22 cellular contexts compared by ENCODE assay signal in genomic region chr2:220417503-220417902, GRCh38.
"Had no signal": no experiment of that assay in that cellular context is flagged by ENCODE, and none has a peak within 500 bp of the region (broad histone marks: within the 10 kb centered on the region; RNA-seq: fewer than 3 reads in every experiment).

No MANE protein-coding gene starts in this region.

- H3K9me3 Mint-ChIP-seq: T-helper 2 cell treated with Interferon-gamma antibody and Interleukin-4, amounts not matched to agents 5 μg/mL and 100 μg/mL, for 36 hours had no signal

- H3K4me3 Mint-ChIP-seq: activated naive CD8-positive, alpha-beta T cell; dendritic cell treated with granulocyte-macrophage colony-stimulating factor and Interleukin-4, amounts not matched to agents 40 ng/mL and 50 ng/mL, for 4 days; immature natural killer cell; naive B cell; neural crest cell; T-helper 2 cell treated with Interferon-gamma antibody and Interleukin-4, amounts not matched to agents 5 μg/mL and 100 μg/mL, for 36 hours had no signal

- H3K27ac Mint-ChIP-seq: activated naive CD8-positive, alpha-beta T cell; dendritic cell treated with granulocyte-macrophage colony-stimulating factor and Interleukin-4, amounts not matched to agents 40 ng/mL and 50 ng/mL, for 4 days; immature natural killer cell; T-helper 2 cell treated with Interferon-gamma antibody and Interleukin-4, amounts not matched to agents 5 μg/mL and 100 μg/mL, for 36 hours had no signal

- H3K36me3 Mint-ChIP-seq: activated naive CD8-positive, alpha-beta T cell; immature natural killer cell had no signal

- H3K36me3 ChIP-seq: adrenal gland, ascending aorta, brain microvascular endothelial cell, lower lobe of right lung, right atrium auricular region, spleen, thoracic aorta, upper lobe of right lung had no signal

- ATAC-seq: left lobe of liver, lower lobe of right lung, upper lobe of right lung had no signal

- H3K4me1 ChIP-seq: adrenal gland, ascending aorta, lower lobe of right lung, right atrium auricular region, spleen, upper lobe of right lung had no signal

- H3K4me3 ChIP-seq: adrenal gland, ascending aorta, lower lobe of right lung, right atrium auricular region, spleen, thoracic aorta, upper lobe of right lung had no signal

- H3K27me3 ChIP-seq: adrenal gland, ascending aorta, brain microvascular endothelial cell, right atrium auricular region, spleen, upper lobe of right lung had no signal

- H3K27me3 Mint-ChIP-seq: activated naive CD8-positive, alpha-beta T cell; dendritic cell treated with granulocyte-macrophage colony-stimulating factor and Interleukin-4, amounts not matched to agents 40 ng/mL and 50 ng/mL, for 4 days; naive B cell had no signal

- H3K27ac ChIP-seq: adrenal gland, ascending aorta, brain microvascular endothelial cell, lower lobe of right lung, right atrium auricular region, spleen, thoracic aorta, upper lobe of right lung, VCaP had no signal

- DNase-seq: activated CD4-positive, alpha-beta T cell treated with anti-CD3 and anti-CD28 coated beads for 1 hour; activated T-cell treated with anti-CD3 and anti-CD28 coated beads, Interleukin-2, amount 50 U/mL, for 1 hour; adrenal gland; brain microvascular endothelial cell; effector CD4-positive, alpha-beta T cell; hippocampal formation; immature natural killer cell; lower lobe of right lung; naive B cell; spleen; stimulated activated CD4-positive, alpha-beta T cell treated with anti-CD3 and anti-CD28 coated beads, Interleukin-4, amount 100 ng/mL, for 24 hours; stimulated activated naive CD4-positive, alpha-beta T cell treated with Interleukin-2 at 50 U/mL for 16 hours; upper lobe of right lung had no signal

- H3K4me1 Mint-ChIP-seq: immature natural killer cell had no signal

- H3K9me3 ChIP-seq: adrenal gland, ascending aorta, lower lobe of right lung, right atrium auricular region, thoracic aorta, upper lobe of right lung had no signal
